Comparison of ENCODE assay signal across 21 cellular contexts in the genomic region with DNA sequence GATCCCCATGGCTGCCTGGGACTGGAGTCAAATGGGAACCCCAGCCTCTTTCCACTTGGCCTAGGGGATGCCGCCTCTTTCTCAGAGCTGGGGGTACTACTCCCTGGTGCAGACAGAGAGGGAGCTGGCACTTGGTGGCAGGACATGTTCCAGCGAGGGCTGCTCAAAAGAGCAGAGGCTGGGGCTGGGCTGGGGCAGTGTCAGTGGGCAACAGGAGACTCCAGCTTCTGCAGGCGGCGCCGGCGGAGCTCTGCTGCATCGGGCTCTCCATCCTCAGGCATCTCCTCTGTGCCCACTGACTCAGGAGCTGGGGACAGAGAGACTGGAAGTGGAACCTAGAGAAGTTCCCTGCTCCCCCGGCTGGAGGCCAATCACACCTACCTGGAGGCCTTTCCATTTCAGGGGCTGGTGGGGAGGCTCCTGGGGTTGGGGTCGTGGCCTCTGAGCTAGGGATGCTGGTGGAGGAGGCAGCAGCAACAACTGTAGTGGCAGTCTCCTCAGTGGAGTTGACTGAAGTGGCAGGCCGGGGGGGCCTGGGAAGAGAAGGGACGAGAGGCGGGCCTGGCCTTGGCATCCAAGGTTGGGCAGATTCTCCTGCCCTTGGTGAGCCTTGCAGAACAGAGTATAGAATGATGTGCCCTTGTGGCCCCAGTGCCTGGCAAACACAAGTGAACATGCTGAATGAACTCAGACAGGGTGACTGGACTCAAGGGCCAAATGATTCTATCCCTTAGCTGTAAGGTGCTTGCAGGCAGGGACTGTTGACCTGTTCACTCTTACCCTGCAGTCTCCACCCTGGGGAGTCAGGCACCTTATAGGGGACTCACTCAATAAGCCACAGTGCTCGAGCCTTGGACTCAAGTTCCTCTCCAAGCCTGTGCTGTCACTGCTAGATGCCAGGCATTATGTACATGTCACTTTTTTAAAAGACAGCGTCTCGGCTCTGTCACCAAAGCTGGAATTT. TPM values are rescaled to one million over a fixed set of nuclear protein-coding genes. Genes with fewer than 3 reads are reported as not detected.
A peak's percentile ranks its signal among the peaks of the same experiment; 100 is the strongest.
DNase-seq lines count a peak whose midpoint lies in the region; ATAC-seq, FAIRE-seq and TF ChIP-seq lines count a peak whose summit lies in the region.
"Had no signal": no experiment of that assay in that cellular context is flagged by ENCODE, and none has a peak within 500 bp of the region (broad histone marks: within the 10 kb centered on the region; RNA-seq: fewer than 3 reads in every experiment).

No MANE protein-coding gene starts in this region.

- no peak overlapping the region for H3K18ac ChIP-seq in trophoblast cell (ENCODE audit: low read length)

- H3K23ac ChIP-seq in trophoblast cell (ENCODE audit: low read length): no peak overlapping the region

- H3K4me3 ChIP-seq in DND-41 (ENCODE audit: low read depth in 1 of 2, low read length in 2 of 2) (no peak overlapping the region), trophoblast cell (ENCODE audit: low read depth, low read length) (no peak overlapping the region)
- H3K4me3 ChIP-seq: MG63, mucosa of descending colon, neural progenitor cell, psoas muscle, SJCRH30, transverse colon had no signal

- no peaks in the 10 kb centered on the region for H3K27me3 ChIP-seq in DND-41 (ENCODE audit: insufficient read depth, low read length, poor library complexity)
- H3K27me3 ChIP-seq in trophoblast cell (ENCODE audit: insufficient read depth, low read length): no peaks in the 10 kb centered on the region
- H3K27me3 ChIP-seq: MG63, neural progenitor cell, SJCRH30, transverse colon had no signal

- H3K4me1 Mint-ChIP-seq in IgD-negative memory B cell: peaks cover 20 to 24% (median 24%) of the 10 kb centered on the region in 3 donors
- peaks cover 28% of the 10 kb centered on the region for H3K4me1 Mint-ChIP-seq in activated naive CD8-positive, alpha-beta T cell treated with anti-CD3 and anti-CD28 coated beads, Interleukin-2, amount 50 U/mL, for 24 hours

- peak overlapping the region in 3 of 4 donors; percentile 17 to 77 (median 21) for H3K4me3 Mint-ChIP-seq in IgD-negative memory B cell
- H3K4me3 Mint-ChIP-seq in activated naive CD8-positive, alpha-beta T cell treated with anti-CD3 and anti-CD28 coated beads, Interleukin-2, amount 50 U/mL, for 24 hours: no peak overlapping the region
- H3K4me3 Mint-ChIP-seq: activated CD4-positive, alpha-beta memory T cell treated with anti-CD3 and anti-CD28 coated beads, Interleukin-2, amount 10 ng/mL, durations not matched to agents 7 days and 5 days; activated T-cell treated with anti-CD3 and anti-CD28 coated beads, Interleukin-2, amount 50 U/mL, for 72 hours; immature natural killer cell; neural progenitor cell; stimulated activated naive CD8-positive, alpha-beta T cell treated with anti-CD3 and anti-CD28 coated beads, Interleukin-15, amount 100 ng/mL, for 72 hours had no signal

- H3K27ac ChIP-seq in DND-41 (ENCODE audit: low read length): no peak overlapping the region
- no peak overlapping the region for H3K27ac ChIP-seq in trophoblast cell (ENCODE audit: low read depth, low read length)
- H3K27ac ChIP-seq: neural progenitor cell, psoas muscle, SJCRH30, transverse colon had no signal

- H2BK5ac ChIP-seq in trophoblast cell (ENCODE audit: low read depth, low read length, poor library complexity): no peak overlapping the region

- no peak overlapping the region for H3K4ac ChIP-seq in trophoblast cell (ENCODE audit: low read depth, low read length)

- H3K79me2 ChIP-seq in DND-41 (ENCODE audit: insufficient read depth, low read length) (peaks cover 27% of the 10 kb centered on the region), trophoblast cell (ENCODE audit: control insufficient read depth, insufficient read depth, low read length, poor library complexity) (no peaks in the 10 kb centered on the region)

- peak overlapping the region; percentile 43 for H4K12ac ChIP-seq in trophoblast cell (ENCODE audit: low read depth, low read length)

- no CpG with 5 or more reads among the region's 15 CpGs for WGBS in trophoblast cell (ENCODE audit: extremely low coverage, insufficient coverage, insufficient read length)

- peaks cover 9% of the 10 kb centered on the region for H3K36me3 Mint-ChIP-seq in IgD-negative memory B cell
- peaks cover 32% of the 10 kb centered on the region for H3K36me3 Mint-ChIP-seq in activated naive CD8-positive, alpha-beta T cell treated with anti-CD3 and anti-CD28 coated beads, Interleukin-2, amount 50 U/mL, for 24 hours (ENCODE audit: low read depth)
- H3K36me3 Mint-ChIP-seq: neural progenitor cell had no signal

- no peaks in the 10 kb centered on the region for H3K27me3 Mint-ChIP-seq in IgD-negative memory B cell
- no peaks in the 10 kb centered on the region for H3K27me3 Mint-ChIP-seq in activated naive CD8-positive, alpha-beta T cell treated with anti-CD3 and anti-CD28 coated beads, Interleukin-2, amount 50 U/mL, for 24 hours
- H3K27me3 Mint-ChIP-seq: activated CD4-positive, alpha-beta memory T cell treated with anti-CD3 and anti-CD28 coated beads, Interleukin-2, amount 10 ng/mL, durations not matched to agents 7 days and 5 days; stimulated activated naive CD8-positive, alpha-beta T cell treated with anti-CD3 and anti-CD28 coated beads, Interleukin-15, amount 100 ng/mL, for 72 hours had no signal

- H3K14ac ChIP-seq in trophoblast cell (ENCODE audit: low read length): no peak overlapping the region

- H2AK5ac ChIP-seq in trophoblast cell (ENCODE audit: low read length): no peak overlapping the region

- no peaks in the 10 kb centered on the region for H3K9me3 ChIP-seq in DND-41 (ENCODE audit: insufficient read depth, low read length, severe bottlenecking)
- no peaks in the 10 kb centered on the region for H3K9me3 ChIP-seq in trophoblast cell (ENCODE audit: insufficient read depth, low read depth, low read length)
- H3K9me3 ChIP-seq: Caco-2, MG63, mucosa of descending colon, psoas muscle, SJCRH30, transverse colon had no signal

- no peak overlapping the region for H3K9ac ChIP-seq in DND-41 (ENCODE audit: low read depth, low read length)
- H3K9ac ChIP-seq in trophoblast cell (ENCODE audit: low read length): no peak overlapping the region
- H3K9ac ChIP-seq: neural progenitor cell had no signal

- H2BK120ac ChIP-seq in trophoblast cell (ENCODE audit: insufficient read depth, low read length, poor library complexity): no peak overlapping the region

- H4K20me1 ChIP-seq in DND-41 (ENCODE audit: insufficient read depth, low read length): peaks cover 14% of the 10 kb centered on the region; the same call in 1 of the 2 replicates

- H3K9me3 Mint-ChIP-seq in IgD-negative memory B cell: no peaks in the 10 kb centered on the region
- H3K9me3 Mint-ChIP-seq in activated naive CD8-positive, alpha-beta T cell treated with anti-CD3 and anti-CD28 coated beads, Interleukin-2, amount 50 U/mL, for 24 hours: no peaks in the 10 kb centered on the region
- H3K9me3 Mint-ChIP-seq: activated CD4-positive, alpha-beta memory T cell treated with anti-CD3 and anti-CD28 coated beads, Interleukin-2, amount 10 ng/mL, durations not matched to agents 7 days and 5 days; activated T-cell treated with anti-CD3 and anti-CD28 coated beads, Interleukin-2, amount 50 U/mL, for 72 hours; immature natural killer cell; neural progenitor cell; stimulated activated naive CD8-positive, alpha-beta T cell treated with anti-CD3 and anti-CD28 coated beads, Interleukin-15, amount 100 ng/mL, for 72 hours had no signal

- DNase-seq in DND-41 (no peak), trophoblast cell (no peak), HTR-8/SVneo (ENCODE audit: insufficient read length, low spot score) (no peak), mesenteric fat pad (ENCODE audit: low spot score) (no peak)
- peak; percentile 2 for DNase-seq in activated naive CD8-positive, alpha-beta T cell treated with anti-CD3 and anti-CD28 coated beads, Interleukin-2, amount 50 U/mL, for 24 hours
- DNase-seq in activated CD8-positive, alpha-beta memory T cell treated with anti-CD3 and anti-CD28 coated beads for 24 hours: no peak
- DNase-seq: activated CD4-positive, alpha-beta memory T cell treated with anti-CD3 and anti-CD28 coated beads, Interleukin-2, amount 10 ng/mL, durations not matched to agents 7 days and 5 days; activated T-cell treated with anti-CD3 and anti-CD28 coated beads, Interleukin-2, amount 50 U/mL, for 72 hours; dermis blood vessel endothelial cell; immature natural killer cell; MG63; NCI-H526 treated with DMSO at 0.1 percent for 48 hours; psoas muscle; SJCRH30; stimulated activated CD4-positive, alpha-beta T cell treated with anti-CD3 and anti-CD28 coated beads, Interleukin-2, amount 100 ng/mL, for 48 hours; stimulated activated naive CD8-positive, alpha-beta T cell treated with anti-CD3 and anti-CD28 coated beads, Interleukin-15, amount 100 ng/mL, for 72 hours; transverse colon had no signal

- ATAC-seq in DND-41 (ENCODE audit: insufficient read depth, low read depth): peak; percentile 22; the same call in 1 of the 3 replicates
- ATAC-seq in activated naive CD8-positive, alpha-beta T cell treated with anti-CD3 and anti-CD28 coated beads, Interleukin-2, amount 50 U/mL, for 24 hours: no peak
- ATAC-seq: activated T-cell treated with anti-CD3 and anti-CD28 coated beads, Interleukin-2, amount 50 U/mL, for 72 hours; mucosa of descending colon; psoas muscle; stimulated activated naive CD8-positive, alpha-beta T cell treated with anti-CD3 and anti-CD28 coated beads, Interleukin-15, amount 100 ng/mL, for 72 hours had no signal

- no peak for TF ChIP-seq CTCF in DND-41 (IDR thresholded peaks at IDR 0.05; ENCODE audit: borderline replicate concordance, extremely low read depth, low read length, poor library complexity, severe bottlenecking)

- no peaks in the 10 kb centered on the region for H3K79me1 ChIP-seq in trophoblast cell (ENCODE audit: low read length)

- FAIRE-seq in HTR-8/SVneo (lab: Jason Lieb, UNC): no peak

- H4K91ac ChIP-seq in trophoblast cell (ENCODE audit: low read depth, low read length): no peak overlapping the region

- peak overlapping the region in 1 of 3 donors; percentile 80 for H3K27ac Mint-ChIP-seq in IgD-negative memory B cell
- H3K27ac Mint-ChIP-seq in activated naive CD8-positive, alpha-beta T cell treated with anti-CD3 and anti-CD28 coated beads, Interleukin-2, amount 50 U/mL, for 24 hours: no peak overlapping the region
- H3K27ac Mint-ChIP-seq: activated CD4-positive, alpha-beta memory T cell treated with anti-CD3 and anti-CD28 coated beads, Interleukin-2, amount 10 ng/mL, durations not matched to agents 7 days and 5 days; activated T-cell treated with anti-CD3 and anti-CD28 coated beads, Interleukin-2, amount 50 U/mL, for 72 hours; immature natural killer cell; neural progenitor cell had no signal

- H2AFZ ChIP-seq in DND-41 (ENCODE audit: low read depth, low read length) (no peak overlapping the region), trophoblast cell (ENCODE audit: insufficient read depth, low read length, poor library complexity) (no peak overlapping the region)
- H2AFZ ChIP-seq: neural progenitor cell had no signal

- H3K4me2 ChIP-seq in DND-41 (ENCODE audit: insufficient read depth, low read length) (no peak overlapping the region), trophoblast cell (ENCODE audit: low read length) (no peak overlapping the region)
- H3K4me2 ChIP-seq: neural progenitor cell had no signal

- H3K36me3 ChIP-seq in DND-41 (ENCODE audit: insufficient read depth, low read length): peaks cover 91% of the 10 kb centered on the region
- H3K36me3 ChIP-seq in trophoblast cell (ENCODE audit: control insufficient read depth in 1 of 2, insufficient read depth in 2 of 2, low read length in 2 of 2): peaks cover 80 to 87% of the 10 kb centered on the region in 2 experiments
- H3K36me3 ChIP-seq: neural progenitor cell had no signal

- H3K4me1 ChIP-seq in DND-41 (ENCODE audit: insufficient read depth, low read length): peaks cover 21% of the 10 kb centered on the region
- peaks cover 5 to 6% of the 10 kb centered on the region in 2 experiments for H3K4me1 ChIP-seq in trophoblast cell (ENCODE audit: control insufficient read depth in 1 of 2, insufficient read depth in 2 of 2, low read length in 2 of 2)

- no peak overlapping the region for H4K8ac ChIP-seq in trophoblast cell (ENCODE audit: low read depth, low read length)

- no peak overlapping the region for H2BK12ac ChIP-seq in trophoblast cell (ENCODE audit: low read length)

RNA-seq across cellular contexts. Expression of a gene that starts 5.9 kb away (rescaled TPM):
- 61.2 TPM for polyA plus RNA-seq in IgD-negative memory B cell
- 55.0 and 60.0 TPM in 2 replicates for polyA plus RNA-seq in trophoblast cell (2013)
- total RNA-seq in mesenteric fat pad: 78.8 TPM

RNA-seq across cellular contexts. Expression of a gene that starts 6.3 kb away (rescaled TPM):
- polyA plus RNA-seq in IgD-negative memory B cell: 95.5 TPM
- 40.1 and 43.1 TPM in 2 replicates for polyA plus RNA-seq in trophoblast cell (2013)
- total RNA-seq in mesenteric fat pad: 26.1 TPM

RNA-seq across cellular contexts. Expression of a gene that starts 6.5 kb away (rescaled TPM):
- polyA plus RNA-seq in IgD-negative memory B cell: 1,422 TPM
- 1,352 and 1,391 TPM in 2 replicates for polyA plus RNA-seq in trophoblast cell (2013)
- total RNA-seq in mesenteric fat pad: 617 TPM

RNA-seq across cellular contexts. Expression of a gene that starts 11.0 kb away (rescaled TPM):
- polyA plus RNA-seq in IgD-negative memory B cell: 20.2 TPM
- 5.8 and 5.9 TPM in 2 replicates for polyA plus RNA-seq in trophoblast cell (2013)
- 11.5 TPM for total RNA-seq in mesenteric fat pad

RNA-seq across cellular contexts. Expression of a gene that starts 16.8 kb away (rescaled TPM):
- polyA plus RNA-seq in IgD-negative memory B cell: 18.2 TPM
- polyA plus RNA-seq in trophoblast cell (2013): 65.1 and 67.5 TPM in 2 replicates
- 22.1 TPM for total RNA-seq in mesenteric fat pad
